Comparison of ENCODE assay signal across 8 cellular contexts in genomic region chr17:21603292-21603691, GRCh38.
DNase-seq lines count a peak whose midpoint lies in the region; ATAC-seq, FAIRE-seq and TF ChIP-seq lines count a peak whose summit lies in the region.
"Not testable (repeated sequence)": the region's sequence is repeated elsewhere in the genome, so short reads cannot be mapped to it uniquely, and the experiment has no call there.

No MANE protein-coding gene starts in this region.

- H3K9ac ChIP-seq in kidney (ENCODE audit: low read length in 2 of 2) = not testable (repeated sequence)

- intact Hi-C loops in kidney (cut with DNase I); pancreas (cut with DNase I): not testable (repeated sequence)

- FAIRE-seq in A204.1 (lab: Jason Lieb, UNC) (peak; percentile 78), RCC 7860 (lab: Jason Lieb, UNC) (peak; percentile 34), TTC549 (lab: Jason Lieb, UNC) (peak; percentile 17), colon (lab: Jason Lieb, UNC) (peak; percentile 96), endometrium (lab: Jason Lieb, UNC) (peak; percentile 33), kidney (lab: Jason Lieb, UNC) (peak; percentile 90), pancreas (lab: Jason Lieb, UNC) (peak; percentile 17)

- not testable (repeated sequence) for TF ChIP-seq CTCF in HEK293 (tag by site-specific recombination; IDR thresholded peaks at IDR 0.05); kidney (IDR thresholded peaks at IDR 0.05; ENCODE audit: borderline replicate concordance, extremely low read depth, insufficient read depth); pancreas (IDR thresholded peaks at IDR 0.05)

- WGBS in pancreas, 2 donors = 59 to 81% methylated on average over 1 of the region's 1 CpG

- H3K9me3 ChIP-seq in HEK293 (ENCODE audit: control insufficient read depth, insufficient read depth, low read depth, low read length); kidney (ENCODE audit: control insufficient read depth in 1 of 2, low read length in 2 of 2); pancreas: not testable (repeated sequence)

- H3K4me1 ChIP-seq in HEK293 (ENCODE audit: control insufficient read depth, insufficient read depth, low read length); kidney (ENCODE audit: control insufficient read depth in 1 of 2, insufficient read depth in 1 of 2, low read depth in 1 of 2, low read length in 2 of 2); pancreas: not testable (repeated sequence)

- DNase-seq in RCC 7860 (ENCODE audit: low spot score); kidney; pancreas: not testable (repeated sequence)

- H3K27ac ChIP-seq in HEK293 (ENCODE audit: extremely low read depth, low read depth, low read length); kidney (ENCODE audit: low read depth in 2 of 2, low read length in 2 of 2); pancreas: not testable (repeated sequence)

- H3K36me3 ChIP-seq in HEK293 (ENCODE audit: control insufficient read depth in 2 of 2, insufficient read depth in 1 of 2, low read length in 2 of 2); kidney (ENCODE audit: control insufficient read depth in 1 of 2, insufficient read depth in 2 of 2, low read length in 2 of 2); pancreas: not testable (repeated sequence)

- H3K27me3 ChIP-seq in pancreas = not testable (repeated sequence)

- not testable (repeated sequence) for H3K4me3 ChIP-seq in HEK293 (ENCODE audit: low read depth, low read length); kidney (ENCODE audit: low read length in 2 of 2); pancreas

- POLR2A ChIA-PET in HEK293 (lab: Yijun Ruan, JAX) = not testable (repeated sequence)

- CTCF ChIA-PET in HEK293 (lab: Yijun Ruan, JAX) = not testable (repeated sequence)

- ATAC-seq in pancreas = not testable (repeated sequence)

TF ChIP-seq in HEK293, 187 proteins besides CTCF, POLR2A, EP300 and RAD21:
- peak; percentile 93 for TF ChIP-seq ZNF677 (tag by site-specific recombination; IDR thresholded peaks at IDR 0.05)
